In the genomic region with DNA sequence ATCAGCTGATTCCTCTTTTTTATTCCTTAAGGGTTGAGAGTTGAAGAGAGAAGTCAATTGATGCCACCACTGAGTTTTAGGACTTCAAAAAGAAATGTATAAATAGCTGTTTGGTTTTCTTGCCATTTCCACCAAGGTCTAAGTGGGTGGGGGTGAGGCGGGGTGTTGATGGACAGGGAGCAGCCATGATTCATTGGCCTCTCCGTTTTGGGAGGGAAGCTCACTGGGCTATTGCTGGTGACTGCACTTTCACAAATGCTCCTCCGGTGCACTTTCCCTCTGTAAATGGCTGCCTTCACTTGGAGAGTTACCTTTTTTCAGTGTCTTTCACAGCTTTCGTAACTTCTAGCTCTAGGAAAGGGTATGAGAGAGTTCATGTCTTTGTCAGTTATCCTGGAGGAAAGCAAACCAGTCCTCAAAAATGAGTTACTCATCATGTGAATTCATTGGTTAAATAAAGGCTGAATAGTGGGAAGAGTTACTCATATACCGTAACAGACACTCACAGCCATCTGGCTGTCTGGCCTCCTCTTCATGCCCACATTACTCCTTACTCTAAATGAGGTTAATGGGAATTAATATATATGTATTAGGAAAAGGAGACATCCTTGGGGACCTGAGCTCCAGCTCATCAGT, we compare ENCODE assay signal across 20 cellular contexts. TPM values are rescaled to one million over a fixed set of nuclear protein-coding genes. Genes with fewer than 3 reads are reported as not detected.
DNase-seq lines count a peak whose midpoint lies in the region; ATAC-seq and TF ChIP-seq lines count a peak whose summit lies in the region.
"Had no signal": no experiment of that assay in that cellular context is flagged by ENCODE, and none has a peak within 500 bp of the region (broad histone marks: within the 10 kb centered on the region; RNA-seq: fewer than 3 reads in every experiment).

No MANE protein-coding gene starts in this region.

- no peaks in the 10 kb centered on the region for H3K36me3 ChIP-seq in SJSA1
- H3K36me3 ChIP-seq: right atrium auricular region had no signal

- DNase-seq in GM04503 (ENCODE audit: low read depth): peak; percentile 42
- peak in 1 of 2 experiments; percentile 55 for DNase-seq in SJSA1 (ENCODE audit: low read depth in 1 of 2, low spot score in 2 of 2)
- peak; percentile 93 for DNase-seq in fibroblast of mammary gland (ENCODE audit: low read depth)
- DNase-seq in stromal cell of bone marrow (ENCODE audit: low read depth): peak; percentile 76
- no peak for DNase-seq in stimulated activated CD4-positive, alpha-beta T cell treated with anti-CD3 and anti-CD28 coated beads, Interleukin-4, amount 100 ng/mL, for 24 hours
- DNase-seq: activated CD4-positive, alpha-beta T cell treated with anti-CD3 and anti-CD28 coated beads for 48 hours; activated T-cell treated with anti-CD3 and anti-CD28 coated beads for 4 hours; cerebellar nuclear complex; NCI-H2029; stimulated activated CD4-positive, alpha-beta T cell treated with anti-CD3 and anti-CD28 coated beads, Interleukin-2, amount 100 ng/mL, for 24 hours; stimulated activated CD8-positive, alpha-beta memory T cell treated with anti-CD3 and anti-CD28 coated beads, Interleukin-4, amount 100 ng/mL, for 48 hours; T-helper 9 cell had no signal

- peak overlapping the region; percentile 73 for H3K27ac ChIP-seq in SJSA1
- H3K27ac ChIP-seq: HL-60, right atrium auricular region had no signal

- ATAC-seq in HG03139 (IDR thresholded peaks at IDR 0.05; ENCODE audit: unreplicated experiment): no peak
- no peak for ATAC-seq in HG02588 (IDR thresholded peaks at IDR 0.05; ENCODE audit: unreplicated experiment)
- ATAC-seq: activated naive CD4-positive, alpha-beta T cell treated with anti-CD3 and anti-CD28 coated beads, Interleukin-2, amount 50 U/mL, for 72 hours had no signal

- H3K4me1 ChIP-seq in SJSA1 (replicated peaks): peaks cover 42% of the 10 kb centered on the region

- no peaks in the 10 kb centered on the region for H3K9me3 ChIP-seq in SJSA1 (replicated peaks)
- H3K9me3 ChIP-seq: right atrium auricular region had no signal

- H3K4me3 ChIP-seq in SJSA1 (no peak overlapping the region), fibroblast of mammary gland (ENCODE audit: control insufficient read depth, low read depth, low read length) (no peak overlapping the region)
- H3K4me3 ChIP-seq: lung, right atrium auricular region had no signal

- H3K27me3 ChIP-seq in SJSA1 (replicated peaks): no peaks in the 10 kb centered on the region
- H3K27me3 ChIP-seq: right atrium auricular region had no signal

- TF ChIP-seq CTCF in fibroblast of mammary gland (conservative IDR thresholded peaks at IDR 0.05; ENCODE audit: control insufficient read depth, insufficient read depth, low read depth, low read length): no peak

RNA-seq across cellular contexts. Expression of gene CTAGE1, which starts 17.4 kb away (rescaled TPM):
- 0.11 TPM in 1 of 2 replicates, not detected in the other for total RNA-seq in SJSA1 (2014; rRNA removed; shearing (Covaris generic))
- total RNA-seq: activated naive CD4-positive, alpha-beta T cell treated with anti-CD3 and anti-CD28 coated beads, Interleukin-2, amount 50 U/mL, for 72 hours; epithelial cell of proximal tubule; H1 had no signal
